8 cellular contexts compared by ENCODE assay signal in genomic region chr1:6180215-6180577, GRCh38. TPM values are rescaled to one million over a fixed set of nuclear protein-coding genes. Genes with fewer than 3 reads are reported as not detected.
DNase-seq lines count a peak whose midpoint lies in the region; ATAC-seq and TF ChIP-seq lines count a peak whose summit lies in the region.

CHD5 (minus strand) TSS chr1:6180321; CDS start chr1:6180023, 298 bp downstream.

- H3K4me3 Mint-ChIP-seq in activated CD4-positive, alpha-beta T cell treated with anti-CD3 and anti-CD28 coated beads, Interleukin-2, amount 10 ng/mL, durations not matched to agents 24 days and 14 days, result peak within 1 kb of the TSS; percentile 41

- intact Hi-C loops in activated CD4-positive, alpha-beta T cell treated with anti-CD3 and anti-CD28 coated beads, Interleukin-2, amount 10 ng/mL, durations not matched to agents 24 days and 14 days (cut with micrococcal nuclease), result loop anchor here (10.0 kb wide), 1 partner anchor 75 kb away; no protein-coding TSS in a partner anchor
- intact Hi-C loops in PC-3 (cut with micrococcal nuclease), result no loop called here

- H3K4me1 Mint-ChIP-seq in activated CD4-positive, alpha-beta T cell treated with anti-CD3 and anti-CD28 coated beads, Interleukin-2, amount 10 ng/mL, durations not matched to agents 24 days and 14 days, result peaks cover 10% of the 10 kb centered on the region

- peak within 1 kb of the TSS; percentile 67 for H3K4me2 ChIP-seq in PC-3 (ENCODE audit: low read length)
- peak within 1 kb of the TSS; percentile 74 for H3K4me2 ChIP-seq in hepatocyte

- no peak for TF ChIP-seq EP300 in suprapubic skin (IDR thresholded peaks at IDR 0.05)

- no peak within 1 kb of the TSS for H3K27ac Mint-ChIP-seq in activated CD4-positive, alpha-beta T cell treated with anti-CD3 and anti-CD28 coated beads, Interleukin-2, amount 10 ng/mL, durations not matched to agents 24 days and 14 days

- H3K9me2 ChIP-seq in PC-3 (replicated peaks; ENCODE audit: low read length) (no peaks in the 10 kb centered on the region), hepatocyte (replicated peaks; ENCODE audit: insufficient read depth) (no peaks in the 10 kb centered on the region)

- peak within 1 kb of the TSS; percentile 57; the same call in 1 of the 2 replicates for H3K4me3 ChIP-seq in PC-3 (ENCODE audit: low read length)
- H3K4me3 ChIP-seq in hepatocyte, result no peak within 1 kb of the TSS
- H3K4me3 ChIP-seq in suprapubic skin, result peak within 1 kb of the TSS; percentile 36

- 2% methylated on average over 21 of the region's 46 CpGs for WGBS in hepatocyte (ENCODE audit: low lambda C conversion rate, missing lambda C conversion rate)
- no CpG with 5 or more reads among the region's 46 CpGs for WGBS in suprapubic skin

- ATAC-seq in PC-3 (no peak), GM19467 (IDR thresholded peaks at IDR 0.05; ENCODE audit: unreplicated experiment) (no peak)

- BruUV-seq in PC-3 (replicated peaks; lab: Mats Ljungman, UMichigan), result no TSS peak

- H3K9me3 ChIP-seq in PC-3 (ENCODE audit: low read length) (no peaks in the 10 kb centered on the region), hepatocyte (ENCODE audit: low read depth) (no peaks in the 10 kb centered on the region), suprapubic skin (no peaks in the 10 kb centered on the region)

- TF ChIP-seq POLR2A in suprapubic skin (IDR thresholded peaks at IDR 0.05), result no peak

- H3K27ac ChIP-seq in PC-3 (ENCODE audit: low read length), result no peak within 1 kb of the TSS
- no peak within 1 kb of the TSS for H3K27ac ChIP-seq in hepatocyte
- H3K27ac ChIP-seq in suprapubic skin, result no peak within 1 kb of the TSS

- H3K27me3 ChIP-seq in PC-3 (ENCODE audit: low read length), result peaks cover 26% of the 10 kb centered on the region
- H3K27me3 ChIP-seq in hepatocyte, result peaks cover 56% of the 10 kb centered on the region
- peaks cover 50% of the 10 kb centered on the region for H3K27me3 ChIP-seq in suprapubic skin

- no peak for DNase-seq in activated CD4-positive, alpha-beta T cell treated with anti-CD3 and anti-CD28 coated beads, Interleukin-2, amount 10 ng/mL, durations not matched to agents 24 days and 14 days
- no peak for DNase-seq in activated CD4-positive, alpha-beta T cell treated with anti-CD3 and anti-CD28 coated beads for 4 hours
- DNase-seq in PC-3 (peak; percentile 40), hepatocyte (ENCODE audit: low spot score) (peak; percentile 40), suprapubic skin (ENCODE audit: low spot score in 2 of 2) (no peak), NCI-H226 (no peak), AG08396 (ENCODE audit: low spot score) (no peak)

- no peaks in the 10 kb centered on the region for H3K9me3 Mint-ChIP-seq in activated CD4-positive, alpha-beta T cell treated with anti-CD3 and anti-CD28 coated beads, Interleukin-2, amount 10 ng/mL, durations not matched to agents 24 days and 14 days

- peaks cover 2% of the 10 kb centered on the region; the same call in 1 of the 2 replicates for H3K36me3 ChIP-seq in PC-3 (ENCODE audit: low read depth, low read length)
- no peaks in the 10 kb centered on the region for H3K36me3 ChIP-seq in hepatocyte (replicated peaks; ENCODE audit: insufficient read depth, low read depth)
- peaks cover 1% of the 10 kb centered on the region for H3K36me3 ChIP-seq in suprapubic skin

- POLR2A ChIA-PET in PC-3 (lab: Charles Lee; ENCODE audit: unreplicated experiment), result no interaction called here

- H2AFZ ChIP-seq in PC-3 (ENCODE audit: low read length) (no peak within 1 kb of the TSS), hepatocyte (no peak within 1 kb of the TSS)

- H3K4me1 ChIP-seq in PC-3 (ENCODE audit: insufficient read depth, low read length) (peaks cover 17% of the 10 kb centered on the region), hepatocyte (ENCODE audit: insufficient read depth) (peaks cover 12% of the 10 kb centered on the region), suprapubic skin (peaks cover 30% of the 10 kb centered on the region)

- H4K20me1 ChIP-seq in PC-3 (ENCODE audit: low read length) (peaks cover 10% of the 10 kb centered on the region; the same call in 1 of the 2 replicates), hepatocyte (ENCODE audit: insufficient read depth, poor library complexity, severe bottlenecking) (peaks cover 9% of the 10 kb centered on the region)

- TF ChIP-seq CTCF in PC-3 (conservative IDR thresholded peaks at IDR 0.05; ENCODE audit: low read depth, low read length), result 0 out of 2 replicates have a peak, but pooled peaks have one; percentile 23
- no peak for TF ChIP-seq CTCF in hepatocyte (IDR thresholded peaks at IDR 0.05; ENCODE audit: poor library complexity)
- no peak for TF ChIP-seq CTCF in suprapubic skin (IDR thresholded peaks at IDR 0.05)

- no peak within 1 kb of the TSS for H3K9ac ChIP-seq in PC-3 (ENCODE audit: low read length)

- H3K36me3 Mint-ChIP-seq in activated CD4-positive, alpha-beta T cell treated with anti-CD3 and anti-CD28 coated beads, Interleukin-2, amount 10 ng/mL, durations not matched to agents 24 days and 14 days (ENCODE audit: low read depth), result peaks cover 15% of the 10 kb centered on the region

- CTCF ChIA-PET in PC-3 (lab: Charles Lee), result no interaction called here

- H3K79me2 ChIP-seq in PC-3 (ENCODE audit: low read length) (no peaks in the 10 kb centered on the region), hepatocyte (no peaks in the 10 kb centered on the region)

- H3K27me3 Mint-ChIP-seq in activated CD4-positive, alpha-beta T cell treated with anti-CD3 and anti-CD28 coated beads, Interleukin-2, amount 10 ng/mL, durations not matched to agents 24 days and 14 days, result peaks cover 42% of the 10 kb centered on the region

- H3F3A ChIP-seq in PC-3 (ENCODE audit: low read length, unreplicated experiment), result peaks cover 24% of the 10 kb centered on the region

RNA-seq across cellular contexts. Expression of gene CHD5, which starts in this region (rescaled TPM):
- 0.59 and 0.63 TPM in 2 replicates for total RNA-seq in activated CD4-positive, alpha-beta T cell treated with anti-CD3 and anti-CD28 coated beads, Interleukin-2, amount 10 ng/mL, durations not matched to agents 24 days and 14 days
- total RNA-seq in PC-3 (2014; rRNA removed), result 0.55 and 2.8 TPM in 2 replicates
- 0.08 and 0.13 TPM in 2 replicates for total RNA-seq in hepatocyte
- 0.18 TPM in 1 of 2 replicates, not detected in the other for polyA plus RNA-seq in hepatocyte
- under 1 TPM in 3 of 4 donors, not detected in 1; 0.04 to 0.36 (median 0.13) TPM for total RNA-seq in suprapubic skin

Comparison
In these comparisons a context has a peak if more than half of its experiments do, and no peak if none do; other contexts are left out.
1. Peak in DNase-seq and H3K4me2 ChIP-seq in hepatocyte; RNA of the gene not detected or under 1 TPM.